8 cellular contexts compared by ENCODE assay signal in the genomic region with DNA sequence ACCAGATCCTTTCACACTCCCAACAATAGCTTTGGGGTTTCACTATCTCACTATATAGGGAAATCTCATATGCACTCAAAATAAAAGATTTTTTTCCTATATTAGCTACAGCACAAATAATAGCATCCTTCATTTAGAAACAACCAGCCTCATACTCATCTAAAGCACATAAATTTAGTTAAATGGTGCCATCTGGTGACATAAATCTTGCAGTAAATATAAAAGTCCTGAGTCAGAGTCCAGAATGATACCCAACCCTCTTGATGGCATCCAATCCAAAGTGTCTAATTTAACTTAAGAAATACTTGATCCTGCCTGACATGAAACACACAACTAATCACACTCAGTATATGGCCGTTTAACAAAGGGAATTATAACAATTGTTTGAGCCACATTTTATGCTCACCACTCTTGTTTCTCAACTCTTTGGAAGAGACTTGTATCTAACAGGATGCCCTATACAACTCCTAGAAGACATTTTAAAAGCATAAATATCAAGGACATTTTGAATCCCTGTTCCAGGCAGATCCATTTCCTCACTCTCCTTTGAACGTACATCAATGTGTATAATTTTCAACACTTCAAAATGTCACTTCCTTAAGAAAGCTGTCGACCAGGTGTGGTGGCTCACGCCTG. TPM values are rescaled to one million over a fixed set of nuclear protein-coding genes. Genes with fewer than 3 reads are reported as not detected.
DNase-seq lines count a peak whose midpoint lies in the region; ATAC-seq and TF ChIP-seq lines count a peak whose summit lies in the region.

No MANE protein-coding gene starts in this region.

- TF ChIP-seq POLR2A in right lobe of liver (IDR thresholded peaks at IDR 0.05) (no peak), tibial nerve (IDR thresholded peaks at IDR 0.05) (no peak)

- H3K27me3 ChIP-seq in WERI-Rb-1 (ENCODE audit: insufficient read depth, low read depth, severe bottlenecking) (no peaks in the 10 kb centered on the region), right lobe of liver (no peaks in the 10 kb centered on the region), ascending aorta (no peaks in the 10 kb centered on the region), tibial nerve (no peaks in the 10 kb centered on the region)

- no peak for TF ChIP-seq EP300 in tibial nerve (IDR thresholded peaks at IDR 0.05)

- peaks cover 5% of the 10 kb centered on the region for H3K9me3 ChIP-seq in WERI-Rb-1 (ENCODE audit: severe bottlenecking)
- no peaks in the 10 kb centered on the region for H3K9me3 ChIP-seq in right lobe of liver
- no peaks in the 10 kb centered on the region for H3K9me3 ChIP-seq in ascending aorta
- H3K9me3 ChIP-seq in tibial nerve, result no peaks in the 10 kb centered on the region

- no peaks in the 10 kb centered on the region for H3K4me1 ChIP-seq in right lobe of liver
- H3K4me1 ChIP-seq in ascending aorta, result no peaks in the 10 kb centered on the region
- H3K4me1 ChIP-seq in tibial nerve, result no peaks in the 10 kb centered on the region

- TF ChIP-seq CTCF in WERI-Rb-1 (IDR thresholded peaks at IDR 0.05; ENCODE audit: low read depth, low read length) (0 out of 2 replicates have a peak, but pooled peaks have one; percentile 5), right lobe of liver (IDR thresholded peaks at IDR 0.05) (peak; percentile 7 to 26 (median 18)), ascending aorta (IDR thresholded peaks at IDR 0.05) (no peak), tibial nerve (IDR thresholded peaks at IDR 0.05) (no peak)

- WGBS in right lobe of liver (ENCODE audit: insufficient coverage, low coverage, low lambda C conversion rate, missing lambda C conversion rate), result 76% methylated on average over 4 of the region's 4 CpGs
- WGBS in tibial nerve, 2 donors, result 70 to 80% methylated on average over 4 of the region's 4 CpGs

- DNase-seq in NCI-H446 (lab: John Stamatoyannopoulos, UW), result peak; percentile 15 to 40
- DNase-seq in NCI-H446 treated with DMSO at 0.1 percent for 48 hours (lab: John Stamatoyannopoulos, UW), result no peak
- DNase-seq in Kasumi-1 (lab: John Stamatoyannopoulos, UW), result peak; percentile 69 to 71
- no peak for DNase-seq in WERI-Rb-1
- no peak for DNase-seq in right lobe of liver
- no peak for DNase-seq in ascending aorta (ENCODE audit: low spot score in 2 of 2)
- DNase-seq in tibial nerve (ENCODE audit: low spot score in 2 of 2), result no peak

- H3K4me3 ChIP-seq in WERI-Rb-1 (ENCODE audit: low read depth, low read length) (no peak overlapping the region), right lobe of liver (no peak overlapping the region), ascending aorta (no peak overlapping the region), tibial nerve (no peak overlapping the region)

- ATAC-seq in right lobe of liver (peak in 2 of 4 donors; percentile 49 to 57), GM21576 (IDR thresholded peaks at IDR 0.05; ENCODE audit: unreplicated experiment) (no peak)

- H3K27ac ChIP-seq in WERI-Rb-1 (no peak overlapping the region), right lobe of liver (no peak overlapping the region), ascending aorta (no peak overlapping the region), tibial nerve (no peak overlapping the region)

- H3K36me3 ChIP-seq in WERI-Rb-1, result no peaks in the 10 kb centered on the region
- H3K36me3 ChIP-seq in right lobe of liver, result no peaks in the 10 kb centered on the region
- H3K36me3 ChIP-seq in ascending aorta, result no peaks in the 10 kb centered on the region
- no peaks in the 10 kb centered on the region for H3K36me3 ChIP-seq in tibial nerve

- intact Hi-C loops in right lobe of liver (cut with DNase I), result no loop called here
- intact Hi-C loops in ascending aorta (cut with DNase I), result no loop called here

RNA-seq across cellular contexts. Expression of a gene that starts 36.2 kb away (rescaled TPM):
- total RNA-seq in right lobe of liver (1 to 10 TPM; 1.2 to 6.4 (median 2.5) TPM), ascending aorta (0.43 TPM), tibial nerve (10 to 100 TPM in 1 of 4 donors, 1 to 10 TPM in 3; 6.5 to 14.6 (median 7.2) TPM)

RNA-seq across cellular contexts. Expression of a gene that starts 37.4 kb away (rescaled TPM):
- 10 to 100 TPM; 14.3 to 28.5 (median 22.3) TPM for total RNA-seq in right lobe of liver
- total RNA-seq in ascending aorta, result 76.4 TPM
- 10 to 100 TPM; 39.4 to 55.9 (median 46.4) TPM for total RNA-seq in tibial nerve

RNA-seq across cellular contexts. Expression of a gene that starts 56.8 kb away (rescaled TPM):
- total RNA-seq in right lobe of liver (10 to 100 TPM; 13.4 to 22.9 (median 17.7) TPM), ascending aorta (6.8 TPM), tibial nerve (10 to 100 TPM in 3 of 4 donors, 1 to 10 TPM in 1; 9.8 to 33.6 (median 28.5) TPM)

Comparison
In these comparisons a context has a peak if more than half of its experiments do, and no peak if none do; other contexts are left out.
1. DNase-seq: peak in NCI-H446 (2 of 2) and Kasumi-1 (2 of 2); none in NCI-H446 treated with DMSO at 0.1 percent for 48 hours (single experiment), WERI-Rb-1 (single experiment), right lobe of liver (0 of 3), ascending aorta (0 of 2) and tibial nerve (0 of 2).
2. CTCF ChIP-seq: peak in WERI-Rb-1 (single experiment) and right lobe of liver (4 of 4); none in ascending aorta (0 of 3) and tibial nerve (0 of 5).